In genomic region chr4:14028862-14029261, GRCh38 we compare ENCODE assay signal across 19 cellular contexts.
DNase-seq lines count a peak whose midpoint lies in the region; ATAC-seq and TF ChIP-seq lines count a peak whose summit lies in the region.
"Had no signal": no experiment of that assay in that cellular context is flagged by ENCODE, and none has a peak within 500 bp of the region (broad histone marks: within the 10 kb centered on the region; RNA-seq: fewer than 3 reads in every experiment).

No MANE protein-coding gene starts in this region.

- no peak for TF ChIP-seq POLR2A in heart left ventricle (IDR thresholded peaks at IDR 0.05)
- no peak for TF ChIP-seq POLR2A in testis (IDR thresholded peaks at IDR 0.05)

- H3K27ac ChIP-seq in heart left ventricle, result no peak overlapping the region
- peak overlapping the region in 1 of 2 donors; percentile 1 for H3K27ac ChIP-seq in testis
- H3K27ac ChIP-seq: RWPE1 had no signal

- H3K36me3 ChIP-seq in heart left ventricle (no peaks in the 10 kb centered on the region), testis (ENCODE audit: low read depth, missing control alignments) (no peaks in the 10 kb centered on the region)

- intact Hi-C loops in heart left ventricle (cut with DNase I) (no loop called here), testis (cut with DNase I; ENCODE audit: low total_unique reads) (no loop called here)

- peak; percentile 61 to 91 (median 87) for ATAC-seq in heart left ventricle
- no peak for ATAC-seq in HG02981 (IDR thresholded peaks at IDR 0.05; ENCODE audit: unreplicated experiment)

- TF ChIP-seq CTCF in heart left ventricle (IDR thresholded peaks at IDR 0.05), result no peak
- TF ChIP-seq CTCF in testis (IDR thresholded peaks at IDR 0.05), result no peak

- H3K4me1 ChIP-seq in heart left ventricle, result peaks cover 0 to 6% (median 0%) of the 10 kb centered on the region in 12 donors
- H3K4me1 ChIP-seq in testis, result peaks cover 6% of the 10 kb centered on the region

- DNase-seq in amygdala (lab: John Stamatoyannopoulos, UW) (peak in 34 of 56 donors; percentile 0 to 80 (median 20)), heart left ventricle (peak in 3 of 5 donors; percentile 31 to 53 (median 51)), nucleus accumbens (lab: John Stamatoyannopoulos, UW) (peak in 35 of 56 donors; percentile 3 to 71 (median 31)), testis (peak; percentile 32), mucosa of gallbladder (ENCODE audit: low spot score) (no peak)
- no peak for DNase-seq in effector CD8-positive, alpha-beta T cell (lab: John Stamatoyannopoulos, UW)
- DNase-seq: ACHN; CD4-positive, CD25-positive, alpha-beta regulatory T cell; DMS79 treated with DMSO at 0.1 percent for 48 hours; HCEC 1CT; Karpas-422; MM.1S; NCI-H1417 treated with DMSO at 0.1 percent for 48 hours; NCI-H2029 treated with DMSO at 0.1 percent for 48 hours; NCI-H226; NCI-H526 treated with DMSO at 0.1 percent for 48 hours; NK-92 treated with Interleukin-12 subunit alpha and Interleukin-12 subunit beta, amount 100 ng/mL, for 24 hours had no signal

- H3K9me3 ChIP-seq in heart left ventricle (no peaks in the 10 kb centered on the region), testis (no peaks in the 10 kb centered on the region)

- H3K27me3 ChIP-seq in heart left ventricle, result no peaks in the 10 kb centered on the region
- H3K27me3 ChIP-seq in testis, result no peaks in the 10 kb centered on the region

- H3K4me3 ChIP-seq in heart left ventricle (no peak overlapping the region), testis (no peak overlapping the region)

- 29 to 56% (median 43%) methylated on average over 11 of the region's 11 CpGs for WGBS in heart left ventricle, 4 donors
- WGBS in testis, 2 donors, result 26 to 27% methylated on average over 11 of the region's 11 CpGs

Comparison
In these comparisons a context has a peak if more than half of its experiments do, and no peak if none do; other contexts are left out.
1. DNase-seq: peak in amygdala (34 of 56), heart left ventricle (3 of 5), nucleus accumbens (35 of 56) and testis (single experiment); none in effector CD8-positive, alpha-beta T cell (single experiment) and mucosa of gallbladder (single experiment).